ENCODE assay signal across 1 cellular context in the genomic region with DNA sequence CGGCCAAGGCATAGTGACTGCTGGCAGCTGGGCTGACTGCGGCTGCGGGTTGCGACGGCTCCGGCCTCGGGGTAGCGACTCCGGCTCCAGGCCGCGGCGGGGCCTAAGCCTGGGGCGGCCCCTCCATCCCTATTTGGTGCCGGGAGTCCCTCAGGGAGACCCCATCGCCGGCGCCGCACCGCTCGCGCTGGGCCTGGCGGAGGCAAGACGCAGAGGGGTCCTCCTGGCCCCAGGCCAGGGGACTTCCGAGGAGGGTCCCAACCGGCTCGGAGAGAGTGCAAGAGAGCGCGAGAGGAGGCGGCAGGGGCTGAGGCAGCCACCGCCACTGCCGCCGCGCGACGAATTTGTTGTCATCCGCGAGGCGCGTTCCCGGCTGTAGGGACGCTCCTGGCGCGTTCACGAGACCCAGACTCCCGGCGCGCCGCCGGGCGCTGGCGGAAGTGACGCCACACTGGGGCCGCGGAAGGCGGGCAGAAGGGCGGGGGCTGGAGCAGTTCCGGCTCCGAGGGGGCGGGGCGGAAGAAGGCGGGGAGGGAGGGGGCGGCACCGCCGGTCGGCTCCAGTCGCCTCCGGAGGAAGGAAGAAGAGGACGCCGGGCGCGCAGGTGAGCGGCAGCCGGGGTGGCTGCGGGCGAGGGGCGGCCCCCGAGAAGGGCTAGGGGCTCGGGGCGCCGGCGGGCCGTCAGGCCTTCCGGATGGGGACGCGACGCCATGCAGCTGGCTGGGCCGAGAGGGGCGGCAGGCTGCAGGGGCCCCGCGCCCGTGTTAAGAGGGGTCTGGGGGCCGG.
A peak's percentile ranks its signal among the peaks of the same experiment; 100 is the strongest.
TF ChIP-seq lines count a peak whose summit lies in the region.

TSS of gene ATG2B (minus strand) at position 377 of the 786 bp plus-strand sequence. CDS start at position 12, 365 bp downstream.
TSS of gene GSKIP (plus strand) at position 562 of the 786 bp plus-strand sequence. CDS start 18,722 bp downstream, outside the sequence.

TF ChIP-seq in GM12878, 131 proteins besides CTCF, POLR2A, EP300 and RAD21 (continues in another document):
- no peak; the same call in 1 of the 2 replicates for TF ChIP-seq CBX5 (IDR thresholded peaks at IDR 0.05; ENCODE audit: low read depth)
- peak; percentile 61; the same call in 1 of the 2 replicates for TF ChIP-seq TAF1 (IDR thresholded peaks at IDR 0.05; ENCODE audit: borderline replicate concordance, low read depth, low read length)
- no peak for TF ChIP-seq ZBTB33 (IDR thresholded peaks at IDR 0.05)
- no peak for TF ChIP-seq IRF5 (IDR thresholded peaks at IDR 0.05; ENCODE audit: borderline replicate concordance)
- no peak for TF ChIP-seq SREBF2 (IDR thresholded peaks at IDR 0.05; ENCODE audit: low read length)
- peak; percentile 78 for TF ChIP-seq POLR2AphosphoS5 (IDR thresholded peaks at IDR 0.05; ENCODE audit: low read length)
- no peak for TF ChIP-seq ZBTB4 (CRISPR knock-in tag; IDR thresholded peaks at IDR 0.05)
- no peak for TF ChIP-seq KLF5 (IDR thresholded peaks at IDR 0.05; ENCODE audit: partially characterized antibody)
- no peak for TF ChIP-seq SMAD1 (IDR thresholded peaks at IDR 0.05; ENCODE audit: low read depth, partially characterized antibody)
- TF ChIP-seq HCFC1 (IDR thresholded peaks at IDR 0.05; ENCODE audit: low read length): peak; percentile 49; the same call in 1 of the 2 replicates
- no peak for TF ChIP-seq NFXL1 (IDR thresholded peaks at IDR 0.05; ENCODE audit: borderline replicate concordance)
- TF ChIP-seq BCL11A (IDR thresholded peaks at IDR 0.05; ENCODE audit: low read depth, low read length): no peak
- TF ChIP-seq ETV6 (conservative IDR thresholded peaks at IDR 0.05 in 1 of 2, IDR thresholded peaks at IDR 0.05 in 1 of 2; ENCODE audit: borderline replicate concordance in 1 of 2, low read depth in 1 of 2): no peak
- no peak for TF ChIP-seq SMARCA5 (IDR thresholded peaks at IDR 0.05)
- TF ChIP-seq KAT2A (conservative IDR thresholded peaks at IDR 0.05; ENCODE audit: control insufficient read depth, low read depth, low read length): no peak
- 0 out of 2 replicates have a peak, but pooled peaks have one; percentile 36 for TF ChIP-seq ASH2L (IDR thresholded peaks at IDR 0.05; ENCODE audit: borderline replicate concordance, low read depth)
- TF ChIP-seq GABPA (IDR thresholded peaks at IDR 0.05; ENCODE audit: low read depth): peak; percentile 87
- TF ChIP-seq MYC (IDR thresholded peaks at IDR 0.05; ENCODE audit: insufficient read depth, insufficient read length, insufficient replicate concordance, low read length, severe bottlenecking): no peak
- no peak for TF ChIP-seq ZNF274 (IDR thresholded peaks at IDR 0.05; ENCODE audit: insufficient read depth, insufficient read length)
- TF ChIP-seq, protein P1, sequence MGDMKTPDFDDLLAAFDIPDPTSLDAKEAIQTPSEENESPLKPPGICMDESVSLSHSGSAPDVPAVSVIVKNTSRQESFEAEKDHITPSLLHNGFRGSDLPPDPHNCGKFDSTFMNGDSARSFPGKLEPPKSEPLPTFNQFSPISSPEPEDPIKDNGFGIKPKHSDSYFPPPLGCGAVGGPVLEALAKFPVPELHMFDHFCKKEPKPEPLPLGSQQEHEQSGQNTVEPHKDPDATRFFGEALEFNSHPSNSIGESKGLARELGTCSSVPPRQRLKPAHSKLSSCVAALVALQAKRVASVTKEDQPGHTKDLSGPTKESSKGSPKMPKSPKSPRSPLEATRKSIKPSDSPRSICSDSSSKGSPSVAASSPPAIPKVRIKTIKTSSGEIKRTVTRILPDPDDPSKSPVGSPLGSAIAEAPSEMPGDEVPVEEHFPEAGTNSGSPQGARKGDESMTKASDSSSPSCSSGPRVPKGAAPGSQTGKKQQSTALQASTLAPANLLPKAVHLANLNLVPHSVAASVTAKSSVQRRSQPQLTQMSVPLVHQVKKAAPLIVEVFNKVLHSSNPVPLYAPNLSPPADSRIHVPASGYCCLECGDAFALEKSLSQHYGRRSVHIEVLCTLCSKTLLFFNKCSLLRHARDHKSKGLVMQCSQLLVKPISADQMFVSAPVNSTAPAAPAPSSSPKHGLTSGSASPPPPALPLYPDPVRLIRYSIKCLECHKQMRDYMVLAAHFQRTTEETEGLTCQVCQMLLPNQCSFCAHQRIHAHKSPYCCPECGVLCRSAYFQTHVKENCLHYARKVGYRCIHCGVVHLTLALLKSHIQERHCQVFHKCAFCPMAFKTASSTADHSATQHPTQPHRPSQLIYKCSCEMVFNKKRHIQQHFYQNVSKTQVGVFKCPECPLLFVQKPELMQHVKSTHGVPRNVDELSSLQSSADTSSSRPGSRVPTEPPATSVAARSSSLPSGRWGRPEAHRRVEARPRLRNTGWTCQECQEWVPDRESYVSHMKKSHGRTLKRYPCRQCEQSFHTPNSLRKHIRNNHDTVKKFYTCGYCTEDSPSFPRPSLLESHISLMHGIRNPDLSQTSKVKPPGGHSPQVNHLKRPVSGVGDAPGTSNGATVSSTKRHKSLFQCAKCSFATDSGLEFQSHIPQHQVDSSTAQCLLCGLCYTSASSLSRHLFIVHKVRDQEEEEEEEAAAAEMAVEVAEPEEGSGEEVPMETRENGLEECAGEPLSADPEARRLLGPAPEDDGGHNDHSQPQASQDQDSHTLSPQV (IDR thresholded peaks at IDR 0.05): no peak
- TF ChIP-seq, protein P2, sequence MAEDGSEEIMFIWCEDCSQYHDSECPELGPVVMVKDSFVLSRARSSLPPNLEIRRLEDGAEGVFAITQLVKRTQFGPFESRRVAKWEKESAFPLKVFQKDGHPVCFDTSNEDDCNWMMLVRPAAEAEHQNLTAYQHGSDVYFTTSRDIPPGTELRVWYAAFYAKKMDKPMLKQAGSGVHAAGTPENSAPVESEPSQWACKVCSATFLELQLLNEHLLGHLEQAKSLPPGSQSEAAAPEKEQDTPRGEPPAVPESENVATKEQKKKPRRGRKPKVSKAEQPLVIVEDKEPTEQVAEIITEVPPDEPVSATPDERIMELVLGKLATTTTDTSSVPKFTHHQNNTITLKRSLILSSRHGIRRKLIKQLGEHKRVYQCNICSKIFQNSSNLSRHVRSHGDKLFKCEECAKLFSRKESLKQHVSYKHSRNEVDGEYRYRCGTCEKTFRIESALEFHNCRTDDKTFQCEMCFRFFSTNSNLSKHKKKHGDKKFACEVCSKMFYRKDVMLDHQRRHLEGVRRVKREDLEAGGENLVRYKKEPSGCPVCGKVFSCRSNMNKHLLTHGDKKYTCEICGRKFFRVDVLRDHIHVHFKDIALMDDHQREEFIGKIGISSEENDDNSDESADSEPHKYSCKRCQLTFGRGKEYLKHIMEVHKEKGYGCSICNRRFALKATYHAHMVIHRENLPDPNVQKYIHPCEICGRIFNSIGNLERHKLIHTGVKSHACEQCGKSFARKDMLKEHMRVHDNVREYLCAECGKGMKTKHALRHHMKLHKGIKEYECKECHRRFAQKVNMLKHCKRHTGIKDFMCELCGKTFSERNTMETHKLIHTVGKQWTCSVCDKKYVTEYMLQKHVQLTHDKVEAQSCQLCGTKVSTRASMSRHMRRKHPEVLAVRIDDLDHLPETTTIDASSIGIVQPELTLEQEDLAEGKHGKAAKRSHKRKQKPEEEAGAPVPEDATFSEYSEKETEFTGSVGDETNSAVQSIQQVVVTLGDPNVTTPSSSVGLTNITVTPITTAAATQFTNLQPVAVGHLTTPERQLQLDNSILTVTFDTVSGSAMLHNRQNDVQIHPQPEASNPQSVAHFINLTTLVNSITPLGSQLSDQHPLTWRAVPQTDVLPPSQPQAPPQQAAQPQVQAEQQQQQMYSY (CRISPR knock-in tag; IDR thresholded peaks at IDR 0.05): no peak
- peak; percentile 26; the same call in 1 of the 2 replicates for TF ChIP-seq IKZF1 (conservative IDR thresholded peaks at IDR 0.05)
- TF ChIP-seq NRF1 (conservative IDR thresholded peaks at IDR 0.05; ENCODE audit: low read depth, low read length): no peak
- TF ChIP-seq, protein P3, sequence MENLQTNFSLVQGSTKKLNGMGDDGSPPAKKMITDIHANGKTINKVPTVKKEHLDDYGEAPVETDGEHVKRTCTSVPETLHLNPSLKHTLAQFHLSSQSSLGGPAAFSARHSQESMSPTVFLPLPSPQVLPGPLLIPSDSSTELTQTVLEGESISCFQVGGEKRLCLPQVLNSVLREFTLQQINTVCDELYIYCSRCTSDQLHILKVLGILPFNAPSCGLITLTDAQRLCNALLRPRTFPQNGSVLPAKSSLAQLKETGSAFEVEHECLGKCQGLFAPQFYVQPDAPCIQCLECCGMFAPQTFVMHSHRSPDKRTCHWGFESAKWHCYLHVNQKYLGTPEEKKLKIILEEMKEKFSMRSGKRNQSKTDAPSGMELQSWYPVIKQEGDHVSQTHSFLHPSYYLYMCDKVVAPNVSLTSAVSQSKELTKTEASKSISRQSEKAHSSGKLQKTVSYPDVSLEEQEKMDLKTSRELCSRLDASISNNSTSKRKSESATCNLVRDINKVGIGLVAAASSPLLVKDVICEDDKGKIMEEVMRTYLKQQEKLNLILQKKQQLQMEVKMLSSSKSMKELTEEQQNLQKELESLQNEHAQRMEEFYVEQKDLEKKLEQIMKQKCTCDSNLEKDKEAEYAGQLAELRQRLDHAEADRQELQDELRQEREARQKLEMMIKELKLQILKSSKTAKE (IDR thresholded peaks at IDR 0.05; ENCODE audit: low read depth, poor library complexity, severe bottlenecking): no peak
- TF ChIP-seq MLLT1 (IDR thresholded peaks at IDR 0.05): no peak
- no peak for TF ChIP-seq RAD51 (IDR thresholded peaks at IDR 0.05)
- TF ChIP-seq E4F1 (IDR thresholded peaks at IDR 0.05; ENCODE audit: borderline replicate concordance, partially characterized antibody): peak; percentile 45
- TF ChIP-seq NR2F1 (conservative IDR thresholded peaks at IDR 0.05): no peak
